Comparison of ENCODE assay signal across 7 cellular contexts in the genomic region with DNA sequence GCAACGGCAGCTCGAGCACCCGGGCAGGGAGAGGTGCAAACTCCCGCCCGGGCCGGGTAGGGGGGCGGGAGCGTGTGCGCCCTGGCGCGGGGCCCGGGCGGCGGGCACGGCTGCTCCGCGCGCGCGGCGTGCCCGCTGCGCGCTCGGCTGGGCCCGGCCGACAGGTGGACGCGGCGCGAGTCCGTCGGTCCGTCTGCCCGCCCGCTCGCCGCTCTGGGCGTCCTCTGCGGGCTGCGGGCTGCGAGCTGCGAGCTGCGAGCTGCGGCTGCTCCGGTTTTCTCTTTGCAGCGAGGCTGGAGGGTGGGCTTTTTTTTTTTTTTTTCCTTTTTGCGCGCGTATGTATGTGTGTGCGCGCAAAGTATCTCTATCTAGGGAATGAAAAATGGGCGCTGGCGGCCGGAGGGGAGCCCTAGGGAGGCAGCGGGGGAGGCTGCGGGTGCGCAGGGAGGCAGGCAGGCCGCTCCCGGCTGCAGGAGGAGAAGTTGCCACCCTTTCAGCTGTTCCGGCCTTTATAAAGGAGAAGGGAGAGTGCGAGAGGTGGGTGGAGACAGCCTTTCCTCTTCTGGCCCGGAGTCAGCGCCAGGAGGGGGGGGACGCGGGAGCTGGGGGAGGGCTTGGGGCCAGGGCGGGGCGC. TPM values are rescaled to one million over a fixed set of nuclear protein-coding genes. Genes with fewer than 3 reads are reported as not detected.
DNase-seq lines count a peak whose midpoint lies in the region; ATAC-seq and TF ChIP-seq lines count a peak whose summit lies in the region.

A gene (minus strand): TSS at position 487 of the 634 bp plus-strand sequence. CDS start 1,019 bp downstream, outside the sequence.

- no peaks in the 10 kb centered on the region for H3K9me3 Mint-ChIP-seq in dendritic cell treated with granulocyte-macrophage colony-stimulating factor and Interleukin-4, amounts not matched to agents 40 ng/mL and 50 ng/mL, for 4 days

- no peaks in the 10 kb centered on the region for H3K9me3 ChIP-seq in tibial nerve

- H3K27me3 ChIP-seq in GM06990 (replicated peaks; ENCODE audit: control insufficient read depth, insufficient read depth, low read length) (peaks cover 1% of the 10 kb centered on the region; the same call in 1 of the 2 replicates), tibial nerve (peaks cover 0 to 5% of the 10 kb centered on the region in 2 donors)

- H3K36me3 ChIP-seq in GM06990 (ENCODE audit: control insufficient read depth, insufficient read depth, low read length) (no peaks in the 10 kb centered on the region), tibial nerve (no peaks in the 10 kb centered on the region)

- H3K4me1 Mint-ChIP-seq in dendritic cell treated with granulocyte-macrophage colony-stimulating factor and Interleukin-4, amounts not matched to agents 40 ng/mL and 50 ng/mL, for 4 days (ENCODE audit: low read depth): peaks cover 69% of the 10 kb centered on the region

- TF ChIP-seq POLR2A in tibial nerve (IDR thresholded peaks at IDR 0.05): peak in 1 of 2 donors; percentile 47

- peak within 1 kb of the TSS; percentile 63 to 91 (median 80) for H3K27ac ChIP-seq in tibial nerve

- peaks cover 73% of the 10 kb centered on the region for H3K27me3 Mint-ChIP-seq in dendritic cell treated with granulocyte-macrophage colony-stimulating factor and Interleukin-4, amounts not matched to agents 40 ng/mL and 50 ng/mL, for 4 days

- peaks cover 0 to 63% (median 26%) of the 10 kb centered on the region in 4 donors for H3K4me1 ChIP-seq in tibial nerve

- H3K4me3 ChIP-seq in GM06990 (replicated peaks; ENCODE audit: low read depth, low read length) (peak within 1 kb of the TSS; percentile 33), tibial nerve (peak within 1 kb of the TSS; percentile 52 to 72 (median 62))

- TF ChIP-seq CTCF in GM06990 (IDR thresholded peaks at IDR 0.05; ENCODE audit: insufficient read depth, low read length, poor library complexity, severe bottlenecking): no peak
- TF ChIP-seq CTCF in tibial nerve (IDR thresholded peaks at IDR 0.05): no peak
- TF ChIP-seq CTCF in GM20000 (IDR thresholded peaks at IDR 0.05; ENCODE audit: extremely low read depth, missing control alignments): no peak

- ATAC-seq in HG03342 (IDR thresholded peaks at IDR 0.05; ENCODE audit: unreplicated experiment): no peak

- H3K36me3 Mint-ChIP-seq in dendritic cell treated with granulocyte-macrophage colony-stimulating factor and Interleukin-4, amounts not matched to agents 40 ng/mL and 50 ng/mL, for 4 days (ENCODE audit: low read depth): peaks cover 49% of the 10 kb centered on the region

- 1% methylated on average over 40 to 56 of the region's 68 CpGs for WGBS in tibial nerve, 2 donors

- peak within 1 kb of the TSS; percentile 91 for H3K4me3 Mint-ChIP-seq in dendritic cell treated with granulocyte-macrophage colony-stimulating factor and Interleukin-4, amounts not matched to agents 40 ng/mL and 50 ng/mL, for 4 days

- no peak for DNase-seq in GM06990 (ENCODE audit: extremely low read depth, insufficient read length)
- peak; percentile 36 for DNase-seq in NCI-H510A treated with DMSO at 0.1 percent for 48 hours (lab: John Stamatoyannopoulos, UW)
- peak; percentile 64 for DNase-seq in medulla oblongata (ENCODE audit: extremely low spot score)
- peak in 1 of 2 donors; percentile 35 for DNase-seq in tibial nerve (ENCODE audit: low spot score in 2 of 2)
- DNase-seq in GM20000 (ENCODE audit: low spot score): no peak

- peak in 1 of 2 donors; percentile 80 for TF ChIP-seq EP300 in tibial nerve (IDR thresholded peaks at IDR 0.05)

- peak within 1 kb of the TSS; percentile 91 for H3K27ac Mint-ChIP-seq in dendritic cell treated with granulocyte-macrophage colony-stimulating factor and Interleukin-4, amounts not matched to agents 40 ng/mL and 50 ng/mL, for 4 days

- intact Hi-C loops in dendritic cell treated with granulocyte-macrophage colony-stimulating factor and Interleukin-4, amounts not matched to agents 40 ng/mL and 50 ng/mL, for 4 days (cut with micrococcal nuclease): loop anchor here (5.0 kb wide), 2 partner anchors 38 to 58 kb away; no protein-coding TSS in a partner anchor

RNA-seq across cellular contexts. Expression of the gene that starts here (rescaled TPM):
- 10 to 100 TPM in 2 of 4 donors, 1 to 10 TPM in 2; 7.5 to 22.2 (median 10.2) TPM for total RNA-seq in tibial nerve

Comparison
In these comparisons a context has a peak if more than half of its experiments do, and no peak if none do; other contexts are left out.
1. DNase-seq: peak in NCI-H510A treated with DMSO at 0.1 percent for 48 hours (single experiment) and medulla oblongata (single experiment); none in GM06990 (single experiment) and GM20000 (single experiment).